Comparison of ENCODE assay signal across 17 cellular contexts in genomic region chr6:151026021-151026663, GRCh38.
"Had no signal": no experiment of that assay in that cellular context is flagged by ENCODE, and none has a peak within 500 bp of the region (broad histone marks: within the 10 kb centered on the region; RNA-seq: fewer than 3 reads in every experiment).

No MANE protein-coding gene starts in this region.

- H3K9me3 Mint-ChIP-seq: activated CD4-positive, alpha-beta T cell treated with anti-CD3 and anti-CD28 coated beads, Interleukin-2, amount 10 ng/mL, durations not matched to agents 7 days and 5 days; memory B cell; naive thymus-derived CD8-positive, alpha-beta T cell had no signal

- H3K4me3 ChIP-seq: esophagus squamous epithelium, heart right ventricle, skin epidermis, upper lobe of left lung had no signal

- H2AFZ ChIP-seq: parathyroid adenoma had no signal

- H3K36me3 ChIP-seq: esophagus squamous epithelium, upper lobe of left lung had no signal

- H3K27ac Mint-ChIP-seq: activated CD4-positive, alpha-beta T cell treated with anti-CD3 and anti-CD28 coated beads, Interleukin-2, amount 10 ng/mL, durations not matched to agents 7 days and 5 days; activated CD8-positive, alpha-beta T cell treated with anti-CD3 and anti-CD28 coated beads, Interleukin-2, amount 10 ng/mL, durations not matched to agents 7 days and 5 days; activated T-cell treated with anti-CD3 and anti-CD28 coated beads, Interleukin-2, amount 50 U/mL, for 72 hours; memory B cell; naive thymus-derived CD8-positive, alpha-beta T cell; stimulated activated naive CD8-positive, alpha-beta T cell treated with anti-CD3 and anti-CD28 coated beads, Interleukin-15, Interleukin-2, amounts not matched to agents 100 ng/mL and 50 ng/mL, for 24 hours had no signal

- H3K79me2 ChIP-seq: parathyroid adenoma had no signal

- H3K27me3 Mint-ChIP-seq: activated CD4-positive, alpha-beta T cell treated with anti-CD3 and anti-CD28 coated beads, Interleukin-2, amount 10 ng/mL, durations not matched to agents 7 days and 5 days; memory B cell; naive thymus-derived CD8-positive, alpha-beta T cell; stimulated activated naive CD8-positive, alpha-beta T cell treated with anti-CD3 and anti-CD28 coated beads, Interleukin-15, Interleukin-2, amounts not matched to agents 100 ng/mL and 50 ng/mL, for 24 hours had no signal

- H3K27ac ChIP-seq: esophagus squamous epithelium, heart right ventricle, parathyroid adenoma, skin epidermis had no signal

- DNase-seq: activated CD4-positive, alpha-beta T cell treated with anti-CD3 and anti-CD28 coated beads, Interleukin-2, amount 10 ng/mL, durations not matched to agents 7 days and 5 days; activated CD8-positive, alpha-beta T cell treated with anti-CD3 and anti-CD28 coated beads, Interleukin-2, amount 10 ng/mL, durations not matched to agents 7 days and 5 days; activated effector memory CD4-positive, alpha-beta T cell treated with anti-CD3 and anti-CD28 coated beads, Interleukin-2, amount 50 U/mL, for 16 hours; activated naive CD4-positive, alpha-beta T cell treated with anti-CD3 and anti-CD28 coated beads, Interleukin-2, amount 50 U/mL, for 16 hours; activated T-cell treated with anti-CD3 and anti-CD28 coated beads, Interleukin-2, amount 50 U/mL, for 72 hours; aorta; effector memory CD4-positive, alpha-beta T cell; esophagus squamous epithelium; heart right ventricle; naive thymus-derived CD8-positive, alpha-beta T cell; T-helper 1 cell; T-helper 9 cell; upper lobe of left lung had no signal

- ATAC-seq: activated CD8-positive, alpha-beta T cell treated with anti-CD3 and anti-CD28 coated beads, Interleukin-2, amount 10 ng/mL, durations not matched to agents 7 days and 5 days; activated T-cell treated with anti-CD3 and anti-CD28 coated beads, Interleukin-2, amount 50 U/mL, for 72 hours; heart right ventricle; naive thymus-derived CD8-positive, alpha-beta T cell had no signal

- H3K9me3 ChIP-seq: esophagus squamous epithelium, heart right ventricle, upper lobe of left lung had no signal

- H3K4me1 Mint-ChIP-seq: naive thymus-derived CD8-positive, alpha-beta T cell had no signal

- H3K27me3 ChIP-seq: esophagus squamous epithelium, heart right ventricle, upper lobe of left lung had no signal

- H3K4me1 ChIP-seq: parathyroid adenoma had no signal

- H3K9ac ChIP-seq: parathyroid adenoma had no signal

- H3K4me3 Mint-ChIP-seq: activated CD4-positive, alpha-beta T cell treated with anti-CD3 and anti-CD28 coated beads, Interleukin-2, amount 10 ng/mL, durations not matched to agents 7 days and 5 days; activated CD8-positive, alpha-beta T cell treated with anti-CD3 and anti-CD28 coated beads, Interleukin-2, amount 10 ng/mL, durations not matched to agents 7 days and 5 days; activated T-cell treated with anti-CD3 and anti-CD28 coated beads, Interleukin-2, amount 50 U/mL, for 72 hours; memory B cell; naive thymus-derived CD8-positive, alpha-beta T cell; stimulated activated naive CD8-positive, alpha-beta T cell treated with anti-CD3 and anti-CD28 coated beads, Interleukin-15, Interleukin-2, amounts not matched to agents 100 ng/mL and 50 ng/mL, for 24 hours had no signal
